ENCODE assay signal across 1 cellular context in genomic region chr11:94627003-94627560, GRCh38. TPM values are rescaled to one million over a fixed set of nuclear protein-coding genes. Genes with fewer than 3 reads are reported as not detected.
"Had no signal": no experiment of that assay in that cellular context is flagged by ENCODE, and none has a peak within 500 bp of the region (broad histone marks: within the 10 kb centered on the region; RNA-seq: fewer than 3 reads in every experiment).

No MANE protein-coding gene starts in this region.

RNA-seq across cellular contexts. Expression of gene PIWIL4, which starts 59.9 kb away (rescaled TPM):
- total RNA-seq: SJCRH30 had no signal
